In the genomic region with DNA sequence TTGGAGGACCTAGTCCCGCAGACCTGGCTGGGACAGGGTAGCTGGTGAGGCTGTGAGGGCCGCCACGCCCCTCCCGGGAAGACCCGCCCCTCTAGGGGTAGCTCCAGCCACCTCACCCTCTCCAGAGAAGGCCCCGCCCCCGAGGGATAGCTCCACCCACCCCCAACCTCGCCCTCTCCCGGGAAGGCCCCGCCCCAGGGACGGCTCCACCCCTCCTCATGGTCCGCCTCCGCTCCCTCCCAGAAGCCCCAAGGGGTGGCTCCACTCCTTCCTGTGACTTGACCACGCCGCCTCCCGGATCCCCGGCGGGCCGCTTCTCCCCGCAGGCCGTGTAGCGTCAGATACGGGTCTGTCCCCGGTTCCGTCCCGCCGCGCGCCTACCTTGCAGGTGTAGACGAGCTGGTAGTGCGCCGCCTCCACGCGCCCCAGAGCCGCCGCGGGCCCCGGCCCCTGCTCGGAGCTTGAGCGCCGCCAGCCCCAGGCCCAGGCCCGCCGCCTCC, we compare ENCODE assay signal across 8 cellular contexts. TPM values are rescaled to one million over a fixed set of nuclear protein-coding genes. Genes with fewer than 3 reads are reported as not detected.
DNase-seq lines count a peak whose midpoint lies in the region; ATAC-seq, FAIRE-seq and TF ChIP-seq lines count a peak whose summit lies in the region.

No MANE protein-coding gene starts in this region.

- H3K9me3 ChIP-seq in NT2/D1 (ENCODE audit: insufficient read depth, low read length) = no peaks in the 10 kb centered on the region; the same call in 1 of the 2 replicates
- no peaks in the 10 kb centered on the region for H3K9me3 ChIP-seq in endothelial cell of umbilical vein (replicated peaks; ENCODE audit: control insufficient read depth, insufficient read depth, low read length)

- H3K4me2 ChIP-seq in endothelial cell of umbilical vein (ENCODE audit: insufficient read depth, low read length) = peak overlapping the region; percentile 35

- DNase-seq in Caki2 (ENCODE audit: low read depth) (peak; percentile 81), HT1080 (ENCODE audit: low read depth) (peak; percentile 81), NT2/D1 (ENCODE audit: low read depth, low spot score) (peak; percentile 92), endothelial cell of umbilical vein (ENCODE audit: low read depth, low spot score) (peak; percentile 93), middle frontal gyrus (ENCODE audit: extremely low spot score, low spot score) (peak; percentile 81)
- peak; percentile 98 for DNase-seq in activated CD8-positive, alpha-beta memory T cell treated with anti-CD3 and anti-CD28 coated beads, Interleukin-2, amount 50 U/mL, for 48 hours
- peak; percentile 97 to 98 for DNase-seq in stimulated activated CD8-positive, alpha-beta memory T cell treated with anti-CD3 and anti-CD28 coated beads, Interleukin-2, amount 100 ng/mL, for 48 hours (ENCODE audit: low read depth in 2 of 2)

- TF ChIP-seq CTCF in endothelial cell of umbilical vein (IDR thresholded peaks at IDR 0.05; ENCODE audit: extremely low read depth in 1 of 2, insufficient read depth in 1 of 2, low read depth in 1 of 2, low read length in 2 of 2) = no peak

- H3K27me3 ChIP-seq in NT2/D1 (ENCODE audit: insufficient read depth, insufficient read length) (no peaks in the 10 kb centered on the region), endothelial cell of umbilical vein (ENCODE audit: control insufficient read depth in 2 of 2, insufficient read depth in 2 of 2, low read length in 2 of 2) (no peaks in the 10 kb centered on the region)

- no peaks in the 10 kb centered on the region for H3K9me1 ChIP-seq in endothelial cell of umbilical vein (replicated peaks; ENCODE audit: control insufficient read depth, extremely low read depth, insufficient read depth, low read length)

- H3K4me3 ChIP-seq in NT2/D1 (ENCODE audit: insufficient read length, low read depth) (peak overlapping the region; percentile 87), endothelial cell of umbilical vein (replicated peaks in 1 of 3; ENCODE audit: insufficient read depth in 1 of 3, low read depth in 1 of 3, low read length in 3 of 3) (peak overlapping the region; percentile 58 to 81 (median 62))

- peak; percentile 61 for ATAC-seq in GM21367 (IDR thresholded peaks at IDR 0.05; ENCODE audit: unreplicated experiment)

- peak; percentile 88 for TF ChIP-seq POLR2A in endothelial cell of umbilical vein (IDR thresholded peaks at IDR 0.05; ENCODE audit: low read depth, low read length)

- H3K79me2 ChIP-seq in endothelial cell of umbilical vein (ENCODE audit: control insufficient read depth, insufficient read depth, low read length) = peaks cover 3% of the 10 kb centered on the region

- intact Hi-C loops in endothelial cell of umbilical vein (cut with micrococcal nuclease) = loop anchor here (1.0 to 2.0 kb wide), 4 partner anchors 21 to 350 kb away; partner anchors contain the start of genes DIPK1B and SNAPC4

- peak overlapping the region; percentile 34 for H2AFZ ChIP-seq in endothelial cell of umbilical vein (ENCODE audit: low read depth, low read length)

- H3K27ac ChIP-seq in endothelial cell of umbilical vein (ENCODE audit: insufficient read depth, low read depth, low read length) = peak overlapping the region; percentile 47

- H4K20me1 ChIP-seq in endothelial cell of umbilical vein (replicated peaks; ENCODE audit: control insufficient read depth, extremely low read depth, insufficient read depth, low read length) = no peaks in the 10 kb centered on the region

- H3K36me3 ChIP-seq in NT2/D1 (ENCODE audit: insufficient read depth, insufficient read length, low read length) = peaks cover 85% of the 10 kb centered on the region
- H3K36me3 ChIP-seq in endothelial cell of umbilical vein (ENCODE audit: control insufficient read depth in 2 of 2, extremely low read depth in 1 of 2, insufficient read depth in 2 of 2, low read length in 2 of 2) = no peaks in the 10 kb centered on the region

- CTCF ChIA-PET in endothelial cell of umbilical vein (lab: Charles Lee) = interaction anchor here (0.6 to 2.4 kb wide), 11 partner anchors 9 to 269 kb away, joined by 3 to 27 read pairs (median 4); no protein-coding TSS in a partner anchor

- FAIRE-seq in endothelial cell of umbilical vein (lab: Jason Lieb, UNC) = peak; percentile 97

- H3K9ac ChIP-seq in NT2/D1 (ENCODE audit: insufficient read length, low read depth) = peak overlapping the region; percentile 96
- H3K9ac ChIP-seq in endothelial cell of umbilical vein (replicated peaks; ENCODE audit: extremely low read depth, insufficient read depth, low read length) = peak overlapping the region; percentile 83

- in situ Hi-C loops in Caki2 (cut with HindIII; ENCODE audit: low pct_unique_long_range_greater_than_20kb, low sequenced_read_pairs) = no loop called here

- TSS peak; percentile 37 for BruUV-seq in endothelial cell of umbilical vein (replicated peaks; lab: Mats Ljungman, UMichigan)

- dilution Hi-C loops in endothelial cell of umbilical vein (cut with MboI; ENCODE audit: extremely low pct_ligation_motif_present, low sequenced_read_pairs) = no loop called here

- peaks cover 23% of the 10 kb centered on the region for H3K4me1 ChIP-seq in NT2/D1 (ENCODE audit: insufficient read depth, insufficient read length)
- peaks cover 7% of the 10 kb centered on the region for H3K4me1 ChIP-seq in endothelial cell of umbilical vein (ENCODE audit: control insufficient read depth, extremely low read depth, insufficient read depth, low read length)

- POLR2A ChIA-PET in endothelial cell of umbilical vein (lab: Charles Lee) = interaction anchor here (1.2 kb wide), 1 partner anchor 17 kb away, joined by 5 read pairs; no protein-coding TSS in a partner anchor

RNA-seq across cellular contexts. Expression of gene DNLZ, which starts 0.4 kb away (rescaled TPM):
- 26.9 and 37.8 TPM in 2 replicates for total RNA-seq in Caki2 (2014; rRNA removed; shearing (Covaris generic); ENCODE audit: low replicate concordance)
- total RNA-seq in HT1080 (2014; rRNA removed; shearing (Covaris generic)) = 36.6 and 44.0 TPM in 2 replicates
- 10.6 and 11.6 TPM in 2 replicates for polyA plus RNA-seq in HT1080 (2015; cell fraction: cytosol; rRNA removed)
- 7.0 and 8.6 TPM in 2 replicates for polyA plus RNA-seq in HT1080 (2015; cell fraction: nucleus; rRNA removed)
- 26.9 and 27.5 TPM in 2 replicates for total RNA-seq in endothelial cell of umbilical vein
- 23.0 and 38.4 TPM in 2 replicates for polyA plus RNA-seq in endothelial cell of umbilical vein
- polyA plus RNA-seq in endothelial cell of umbilical vein (2011; cell fraction: cytosol; rRNA removed) = 12.6 and 14.5 TPM in 2 replicates
- 7.0 and 8.5 TPM in 2 replicates for polyA plus RNA-seq in endothelial cell of umbilical vein (2011; cell fraction: nucleus; rRNA removed)
- polyA plus RNA-seq in endothelial cell of umbilical vein (2012) = 12.0 and 12.5 TPM in 2 replicates
- polyA minus RNA-seq in endothelial cell of umbilical vein = 2.1 and 2.6 TPM in 2 replicates
- 6.8 TPM for polyA minus RNA-seq in endothelial cell of umbilical vein (2011; cell fraction: cytosol; rRNA and poly(A)+ RNA removed)
- 1.7 and 3.0 TPM in 2 replicates for polyA minus RNA-seq in endothelial cell of umbilical vein (2011; cell fraction: nucleus; rRNA and poly(A)+ RNA removed)

RNA-seq across cellular contexts. Expression of gene CARD9, which starts 10.3 kb away (rescaled TPM):
- 2.7 and 2.9 TPM in 2 replicates for total RNA-seq in Caki2 (2014; rRNA removed; shearing (Covaris generic); ENCODE audit: low replicate concordance)
- 0.43 and 0.66 TPM in 2 replicates for total RNA-seq in HT1080 (2014; rRNA removed; shearing (Covaris generic))
- 0.06 and 0.10 TPM in 2 replicates for polyA plus RNA-seq in HT1080 (2015; cell fraction: cytosol; rRNA removed)
- polyA plus RNA-seq in HT1080 (2015; cell fraction: nucleus; rRNA removed) = 1.3 TPM in 2 replicates
- 0.16 and 0.71 TPM in 2 replicates for total RNA-seq in endothelial cell of umbilical vein
- polyA plus RNA-seq in endothelial cell of umbilical vein = 0.19 and 0.22 TPM in 2 replicates
- 0.13 and 0.23 TPM in 2 replicates for polyA plus RNA-seq in endothelial cell of umbilical vein (2011; cell fraction: cytosol; rRNA removed)
- polyA plus RNA-seq in endothelial cell of umbilical vein (2011; cell fraction: nucleus; rRNA removed) = 0.83 and 0.88 TPM in 2 replicates
- 0.43 and 0.74 TPM in 2 replicates for polyA plus RNA-seq in endothelial cell of umbilical vein (2012)
- polyA minus RNA-seq in endothelial cell of umbilical vein = 0.28 and 0.39 TPM in 2 replicates
- 2.0 TPM for polyA minus RNA-seq in endothelial cell of umbilical vein (2011; cell fraction: cytosol; rRNA and poly(A)+ RNA removed)
- polyA minus RNA-seq in endothelial cell of umbilical vein (2011; cell fraction: nucleus; rRNA and poly(A)+ RNA removed) = 0.34 and 0.43 TPM in 2 replicates

RNA-seq across cellular contexts. Expression of gene GPSM1, which starts 35.8 kb away (rescaled TPM):
- 23.5 and 29.9 TPM in 2 replicates for total RNA-seq in Caki2 (2014; rRNA removed; shearing (Covaris generic); ENCODE audit: low replicate concordance)
- total RNA-seq in HT1080 (2014; rRNA removed; shearing (Covaris generic)) = 19.0 and 23.1 TPM in 2 replicates
- 16.1 and 17.0 TPM in 2 replicates for polyA plus RNA-seq in HT1080 (2015; cell fraction: cytosol; rRNA removed)
- polyA plus RNA-seq in HT1080 (2015; cell fraction: nucleus; rRNA removed) = 37.1 and 37.5 TPM in 2 replicates
- 42.8 and 47.1 TPM in 2 replicates for total RNA-seq in endothelial cell of umbilical vein
- polyA plus RNA-seq in endothelial cell of umbilical vein = 34.6 and 40.3 TPM in 2 replicates
- polyA plus RNA-seq in endothelial cell of umbilical vein (2011; cell fraction: cytosol; rRNA removed) = 16.7 and 24.9 TPM in 2 replicates
- 81.4 and 102 TPM in 2 replicates for polyA plus RNA-seq in endothelial cell of umbilical vein (2011; cell fraction: nucleus; rRNA removed)
- polyA plus RNA-seq in endothelial cell of umbilical vein (2012) = 22.3 and 40.4 TPM in 2 replicates
- 12.5 and 17.5 TPM in 2 replicates for polyA minus RNA-seq in endothelial cell of umbilical vein
- 7.5 TPM for polyA minus RNA-seq in endothelial cell of umbilical vein (2011; cell fraction: cytosol; rRNA and poly(A)+ RNA removed)
- 20.3 and 41.3 TPM in 2 replicates for polyA minus RNA-seq in endothelial cell of umbilical vein (2011; cell fraction: nucleus; rRNA and poly(A)+ RNA removed)

RNA-seq across cellular contexts. Expression of gene SNAPC4, which starts 36.8 kb away (rescaled TPM):
- total RNA-seq in Caki2 (2014; rRNA removed; shearing (Covaris generic); ENCODE audit: low replicate concordance) = 2.2 and 5.6 TPM in 2 replicates
- 13.5 and 15.3 TPM in 2 replicates for total RNA-seq in HT1080 (2014; rRNA removed; shearing (Covaris generic))
- polyA plus RNA-seq in HT1080 (2015; cell fraction: cytosol; rRNA removed) = 9.6 and 13.3 TPM in 2 replicates
- polyA plus RNA-seq in HT1080 (2015; cell fraction: nucleus; rRNA removed) = 50.6 and 58.5 TPM in 2 replicates
- 14.7 and 17.5 TPM in 2 replicates for total RNA-seq in endothelial cell of umbilical vein
- polyA plus RNA-seq in endothelial cell of umbilical vein = 6.7 and 8.4 TPM in 2 replicates
- 3.6 and 4.5 TPM in 2 replicates for polyA plus RNA-seq in endothelial cell of umbilical vein (2011; cell fraction: cytosol; rRNA removed)
- 35.6 and 37.7 TPM in 2 replicates for polyA plus RNA-seq in endothelial cell of umbilical vein (2011; cell fraction: nucleus; rRNA removed)
- 11.7 and 14.4 TPM in 2 replicates for polyA plus RNA-seq in endothelial cell of umbilical vein (2012)
- polyA minus RNA-seq in endothelial cell of umbilical vein = 4.2 and 6.7 TPM in 2 replicates
- 5.0 TPM for polyA minus RNA-seq in endothelial cell of umbilical vein (2011; cell fraction: cytosol; rRNA and poly(A)+ RNA removed)
- 5.9 and 10.7 TPM in 2 replicates for polyA minus RNA-seq in endothelial cell of umbilical vein (2011; cell fraction: nucleus; rRNA and poly(A)+ RNA removed)

RNA-seq across cellular contexts. Expression of gene ENTR1, which starts 47.3 kb away (rescaled TPM):
- total RNA-seq in Caki2 (2014; rRNA removed; shearing (Covaris generic); ENCODE audit: low replicate concordance) = 58.2 and 79.3 TPM in 2 replicates
- total RNA-seq in HT1080 (2014; rRNA removed; shearing (Covaris generic)) = 114 and 125 TPM in 2 replicates
- polyA plus RNA-seq in HT1080 (2015; cell fraction: cytosol; rRNA removed) = 97.4 and 107 TPM in 2 replicates
- polyA plus RNA-seq in HT1080 (2015; cell fraction: nucleus; rRNA removed) = 208 and 250 TPM in 2 replicates
- 47.3 and 61.6 TPM in 2 replicates for total RNA-seq in endothelial cell of umbilical vein
- polyA plus RNA-seq in endothelial cell of umbilical vein = 32.4 and 36.0 TPM in 2 replicates
- 29.4 and 31.9 TPM in 2 replicates for polyA plus RNA-seq in endothelial cell of umbilical vein (2011; cell fraction: cytosol; rRNA removed)
- 117 TPM in 2 replicates for polyA plus RNA-seq in endothelial cell of umbilical vein (2011; cell fraction: nucleus; rRNA removed)
- polyA plus RNA-seq in endothelial cell of umbilical vein (2012) = 50.2 and 50.6 TPM in 2 replicates
- polyA minus RNA-seq in endothelial cell of umbilical vein = 18.1 and 23.9 TPM in 2 replicates
- 64.9 TPM for polyA minus RNA-seq in endothelial cell of umbilical vein (2011; cell fraction: cytosol; rRNA and poly(A)+ RNA removed)
- 26.6 and 39.5 TPM in 2 replicates for polyA minus RNA-seq in endothelial cell of umbilical vein (2011; cell fraction: nucleus; rRNA and poly(A)+ RNA removed)

Comparison
In these comparisons a context has a peak if more than half of its experiments do, and no peak if none do; other contexts are left out.
1. Peak in every context shown above with its lines: DNase-seq, ATAC-seq, H3K4me3 ChIP-seq and H3K27ac ChIP-seq.